8 cellular contexts compared by ENCODE assay signal in genomic region chr20:49610701-49611538, GRCh38. TPM values are rescaled to one million over a fixed set of nuclear protein-coding genes. Genes with fewer than 3 reads are reported as not detected.
A peak's percentile ranks its signal among the peaks of the same experiment; 100 is the strongest.
DNase-seq lines count a peak whose midpoint lies in the region; ATAC-seq, FAIRE-seq and TF ChIP-seq lines count a peak whose summit lies in the region.

No MANE protein-coding gene starts in this region.

- DNase-seq in ELF-1 (ENCODE audit: low read depth, low spot score) (peak; percentile 95), NCI-H2227 (lab: John Stamatoyannopoulos, UW; ENCODE audit: unreplicated experiment) (peak; percentile 77), HepG2 (ENCODE audit: low spot score) (peak; percentile 87), middle frontal gyrus (ENCODE audit: extremely low spot score, low spot score) (no peak)
- peak; percentile 47 for DNase-seq in activated CD4-positive, CD25-positive, alpha-beta regulatory T cell treated with anti-CD3 and anti-CD28 coated beads, Interleukin-2, amount 50 U/mL, for 16 hours (ENCODE audit: low read depth, low spot score)
- peak; percentile 64 to 78 for DNase-seq in central memory CD8-positive, alpha-beta T cell (ENCODE audit: low spot score in 2 of 2)
- DNase-seq in stimulated activated CD4-positive, alpha-beta T cell treated with anti-CD3 and anti-CD28 coated beads, Interleukin-4, amount 100 ng/mL, for 24 hours, result peak; percentile 79

- TF ChIP-seq EP300 in HepG2 (IDR thresholded peaks at IDR 0.05; ENCODE audit: low read depth in 2 of 2, low read length in 2 of 2), result peak; percentile 3 to 54; a peak in 1 of 4 replicates
- 0 out of 2 replicates have a peak, but pooled peaks have one; percentile 37 for TF ChIP-seq EP300 in HepG2 (CRISPR knock-in tag; IDR thresholded peaks at IDR 0.05; ENCODE audit: borderline replicate concordance)

- H3K27me3 ChIP-seq in HepG2 (ENCODE audit: control insufficient read depth in 1 of 2, insufficient read depth in 2 of 2, low read length in 2 of 2), result no peaks in the 10 kb centered on the region; a peak in 1 of 5 replicates

- no TSS peak for BruUV-seq in HepG2 (replicated peaks; lab: Mats Ljungman, UMichigan)

- H3K4me3 ChIP-seq in HepG2 (replicated peaks in 1 of 3; ENCODE audit: insufficient read depth in 1 of 3, low read depth in 2 of 3, low read length in 3 of 3), result peak overlapping the region; percentile 58 to 84 (median 63)

- no peak for TF ChIP-seq POLR2A in HepG2 (IDR thresholded peaks at IDR 0.05; ENCODE audit: insufficient read depth in 1 of 2, low read depth in 2 of 2, low read length in 2 of 2)

- intact Hi-C loops in HepG2 (cut with micrococcal nuclease; ENCODE audit: unreplicated experiment), result loop anchor here (1.0 to 2.0 kb wide), 6 partner anchors 64 to 318 kb away; partner anchors contain the start of gene B4GALT5

- peak; percentile 100 for TF ChIP-seq CTCF in HepG2 (CRISPR knock-in tag; IDR thresholded peaks at IDR 0.05)

- ATAC-seq in HG02642 (IDR thresholded peaks at IDR 0.05; ENCODE audit: poor library complexity, unreplicated experiment) (peak; percentile 72), HepG2 (peak; percentile 82)
- peak; percentile 69 for ATAC-seq in central memory CD8-positive, alpha-beta T cell (replicated peaks; ENCODE audit: extremely low read depth, poor library complexity, severe bottlenecking)

- H2AFZ ChIP-seq in HepG2 (ENCODE audit: low read length), result peak overlapping the region; percentile 83

- TF ChIP-seq RAD21 in HepG2 (CRISPR knock-in tag; IDR thresholded peaks at IDR 0.05), result peak; percentile 100

- WGBS in HepG2 (ENCODE audit: low lambda C conversion rate), result 9% methylated on average over 34 of the region's 48 CpGs

- no peaks in the 10 kb centered on the region for H3K9me3 ChIP-seq in HepG2 (ENCODE audit: low read length)

- H3K4me3 Mint-ChIP-seq in central memory CD8-positive, alpha-beta T cell, result peak overlapping the region; percentile 49

- CTCF ChIA-PET in HepG2 (lab: Yijun Ruan, JAX; ENCODE audit: low intra/inter-chr PET ratio, low total read pairs), result interaction anchor here (0.7 to 6.4 kb wide), 21 partner anchors 27 to 317 kb away, joined by 3 to 282 read pairs (median 5); partner anchors contain the start of genes B4GALT5 and SLC9A8

- H3K9ac ChIP-seq in HepG2 (ENCODE audit: insufficient read depth, low read depth, low read length), result peak overlapping the region; percentile 32

- no peaks in the 10 kb centered on the region for H3K36me3 ChIP-seq in HepG2 (replicated peaks in 1 of 2; ENCODE audit: control insufficient read depth in 1 of 2, insufficient read depth in 2 of 2, low read length in 2 of 2)

- in situ Hi-C loops in HepG2 (cut with HindIII; ENCODE audit: extremely low pct_ligation_motif_present, low pct_unique_long_range_greater_than_20kb), result no loop called here

- no peak for FAIRE-seq in HepG2 (lab: Jason Lieb, UNC)

- peaks cover 67% of the 10 kb centered on the region for H3K4me1 ChIP-seq in HepG2 (ENCODE audit: insufficient read depth, low read length)

- no peak overlapping the region for H3K27ac Mint-ChIP-seq in central memory CD8-positive, alpha-beta T cell (ENCODE audit: low read depth)

- H3K79me2 ChIP-seq in HepG2 (ENCODE audit: insufficient read depth, low read length), result no peaks in the 10 kb centered on the region

- H3K9me3 Mint-ChIP-seq in central memory CD8-positive, alpha-beta T cell, result no peaks in the 10 kb centered on the region

- H3K4me1 Mint-ChIP-seq in central memory CD8-positive, alpha-beta T cell, result peaks cover 16% of the 10 kb centered on the region

- H3K36me3 Mint-ChIP-seq in central memory CD8-positive, alpha-beta T cell (ENCODE audit: insufficient read depth), result peaks cover 1% of the 10 kb centered on the region

- H3K4me2 ChIP-seq in HepG2 (ENCODE audit: low read depth, low read length), result peak overlapping the region; percentile 99

- no peaks in the 10 kb centered on the region for H4K20me1 ChIP-seq in HepG2 (ENCODE audit: insufficient read depth, low read length)

- POLR2A ChIA-PET in HepG2 (lab: Yijun Ruan, JAX), result interaction anchor here (0.6 to 1.6 kb wide), 10 partner anchors 10 to 235 kb away, joined by 3 to 18 read pairs (median 4); partner anchors contain the start of gene SLC9A8

- no peak overlapping the region for H3K27ac ChIP-seq in HepG2 (ENCODE audit: extremely low read length, insufficient read depth, low read length)

- peaks cover 9% of the 10 kb centered on the region for H3K27me3 Mint-ChIP-seq in central memory CD8-positive, alpha-beta T cell

TF ChIP-seq in HepG2, 621 proteins besides CTCF, POLR2A, EP300 and RAD21 (continues in another document):
- no peak for TF ChIP-seq POLR2AphosphoS5 (IDR thresholded peaks at IDR 0.05; ENCODE audit: low read depth, low read length)
- peak; percentile 92 for TF ChIP-seq ZNF350 (CRISPR knock-in tag; IDR thresholded peaks at IDR 0.05; ENCODE audit: borderline replicate concordance, low read depth)
- TF ChIP-seq IRF2 (CRISPR knock-in tag; IDR thresholded peaks at IDR 0.05), result peak; percentile 58; the same call in 1 of the 2 replicates
- peak; percentile 91; the same call in 1 of the 2 replicates for TF ChIP-seq ZNF800 (CRISPR knock-in tag; IDR thresholded peaks at IDR 0.05)
- 0 out of 2 replicates have a peak, but pooled peaks have one; percentile 27 for TF ChIP-seq SSRP1 (CRISPR knock-in tag; IDR thresholded peaks at IDR 0.05)
- no peak for TF ChIP-seq ZBTB49 (CRISPR knock-in tag; IDR thresholded peaks at IDR 0.05; ENCODE audit: borderline replicate concordance)
- no peak; the same call in 1 of the 2 replicates for TF ChIP-seq ZBTB46 (CRISPR knock-in tag; IDR thresholded peaks at IDR 0.05; ENCODE audit: borderline replicate concordance)

RNA-seq across cellular contexts. Expression of gene PTGIS, which starts 43.0 kb away (rescaled TPM):
- total RNA-seq in HepG2 (2016; rRNA removed; fragmentation: Illumina TruSeq; extraction: Trizol), result not detected in 2 replicates
- total RNA-seq in HepG2 (2016; cell fraction: cytosol; rRNA removed; fragmentation: Illumina TruSeq; extraction: Trizol; ENCODE audit: low read depth), result not detected in 2 replicates
- not detected in 2 replicates for total RNA-seq in HepG2 (2016; cell fraction: insoluble cytoplasmic fraction; rRNA removed; fragmentation: Illumina TruSeq; extraction: Trizol)
- not detected in 2 replicates for total RNA-seq in HepG2 (2016; cell fraction: membrane; rRNA removed; fragmentation: Illumina TruSeq; extraction: Trizol)
- not detected in 2 replicates for total RNA-seq in HepG2 (2016; cell fraction: nucleus; rRNA removed; fragmentation: Illumina TruSeq; extraction: Trizol)
- not detected in 2 replicates for polyA plus RNA-seq in HepG2 (2011; rRNA removed)
- polyA plus RNA-seq in HepG2 (2011; cell fraction: cytosol; rRNA removed), result not detected in 2 replicates
- not detected in 2 replicates for polyA plus RNA-seq in HepG2 (2011; cell fraction: nucleus; rRNA removed)
- polyA plus RNA-seq in HepG2 (2012), result not detected in 2 replicates
- polyA plus RNA-seq in HepG2 (2016; cell fraction: cytosol; fragmentation: Illumina TruSeq; extraction: Trizol; ENCODE audit: low read depth), result not detected in 2 replicates
- polyA plus RNA-seq in HepG2 (2016; cell fraction: insoluble cytoplasmic fraction; fragmentation: Illumina TruSeq; extraction: Trizol; ENCODE audit: low read depth), result not detected in 2 replicates
- polyA plus RNA-seq in HepG2 (2016; cell fraction: membrane; fragmentation: Illumina TruSeq; extraction: Trizol; ENCODE audit: low read depth), result not detected in 2 replicates
- polyA plus RNA-seq in HepG2 (2016; cell fraction: nucleus; fragmentation: Illumina TruSeq; extraction: Trizol; ENCODE audit: insufficient read depth, low read depth), result not detected in 2 replicates
- polyA minus RNA-seq in HepG2 (2011; rRNA and poly(A)+ RNA removed; ENCODE audit: low replicate concordance), result not detected in 2 replicates
- not detected in 2 replicates for polyA minus RNA-seq in HepG2 (2011; cell fraction: cytosol; rRNA and poly(A)+ RNA removed)
- not detected in 2 replicates for polyA minus RNA-seq in HepG2 (2011; cell fraction: nucleus; rRNA and poly(A)+ RNA removed)
